ENCODE assay signal across 2 cellular contexts in the genomic region with DNA sequence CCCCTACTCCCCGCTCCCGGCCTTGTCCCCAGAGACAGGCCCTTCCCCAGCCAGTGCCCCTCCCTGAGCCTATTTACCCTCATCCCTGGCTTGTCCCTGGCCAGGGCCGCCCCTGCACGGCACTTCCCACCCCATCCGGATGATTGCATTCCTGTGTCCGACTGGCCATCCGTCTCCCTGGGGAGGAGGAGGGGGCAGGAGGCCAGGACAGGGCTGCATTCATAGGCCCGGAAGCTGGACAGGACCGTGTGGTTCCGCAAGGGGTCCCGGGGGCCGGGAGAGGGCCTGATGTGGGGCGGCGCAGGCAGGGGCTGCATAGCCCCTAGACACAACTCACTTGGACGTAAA.
TF ChIP-seq lines count a peak whose summit lies in the region.

No MANE protein-coding gene starts in this region.

TF ChIP-seq in liver, 16 proteins besides CTCF, POLR2A, EP300 and RAD21:
- TF ChIP-seq HNF4G (IDR thresholded peaks at IDR 0.05) (no peak), SP1 (IDR thresholded peaks at IDR 0.05) (no peak), YY1 (IDR thresholded peaks at IDR 0.05) (no peak), FOXA1 (IDR thresholded peaks at IDR 0.05) (no peak), TAF1 (conservative IDR thresholded peaks at IDR 0.05) (no peak), NR2F2 (IDR thresholded peaks at IDR 0.05) (peak; percentile 80), EGR1 (IDR thresholded peaks at IDR 0.05; ENCODE audit: low read depth in 2 of 2) (no peak), FOXA2 (IDR thresholded peaks at IDR 0.05) (no peak), JUND (IDR thresholded peaks at IDR 0.05) (no peak), HNF4A (conservative IDR thresholded peaks at IDR 0.05) (no peak), RXRA (IDR thresholded peaks at IDR 0.05) (peak in 1 of 2 donors; percentile 31), GABPA (IDR thresholded peaks at IDR 0.05 in 1 of 2, conservative IDR thresholded peaks at IDR 0.05 in 1 of 2) (no peak)
- TF ChIP-seq, protein P1, sequence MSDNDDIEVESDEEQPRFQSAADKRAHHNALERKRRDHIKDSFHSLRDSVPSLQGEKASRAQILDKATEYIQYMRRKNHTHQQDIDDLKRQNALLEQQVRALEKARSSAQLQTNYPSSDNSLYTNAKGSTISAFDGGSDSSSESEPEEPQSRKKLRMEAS (IDR thresholded peaks at IDR 0.05): no peak
- TF ChIP-seq, protein P2, sequence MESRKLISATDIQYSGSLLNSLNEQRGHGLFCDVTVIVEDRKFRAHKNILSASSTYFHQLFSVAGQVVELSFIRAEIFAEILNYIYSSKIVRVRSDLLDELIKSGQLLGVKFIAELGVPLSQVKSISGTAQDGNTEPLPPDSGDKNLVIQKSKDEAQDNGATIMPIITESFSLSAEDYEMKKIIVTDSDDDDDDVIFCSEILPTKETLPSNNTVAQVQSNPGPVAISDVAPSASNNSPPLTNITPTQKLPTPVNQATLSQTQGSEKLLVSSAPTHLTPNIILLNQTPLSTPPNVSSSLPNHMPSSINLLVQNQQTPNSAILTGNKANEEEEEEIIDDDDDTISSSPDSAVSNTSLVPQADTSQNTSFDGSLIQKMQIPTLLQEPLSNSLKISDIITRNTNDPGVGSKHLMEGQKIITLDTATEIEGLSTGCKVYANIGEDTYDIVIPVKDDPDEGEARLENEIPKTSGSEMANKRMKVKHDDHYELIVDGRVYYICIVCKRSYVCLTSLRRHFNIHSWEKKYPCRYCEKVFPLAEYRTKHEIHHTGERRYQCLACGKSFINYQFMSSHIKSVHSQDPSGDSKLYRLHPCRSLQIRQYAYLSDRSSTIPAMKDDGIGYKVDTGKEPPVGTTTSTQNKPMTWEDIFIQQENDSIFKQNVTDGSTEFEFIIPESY (IDR thresholded peaks at IDR 0.05): no peak
- TF ChIP-seq, protein P3, sequence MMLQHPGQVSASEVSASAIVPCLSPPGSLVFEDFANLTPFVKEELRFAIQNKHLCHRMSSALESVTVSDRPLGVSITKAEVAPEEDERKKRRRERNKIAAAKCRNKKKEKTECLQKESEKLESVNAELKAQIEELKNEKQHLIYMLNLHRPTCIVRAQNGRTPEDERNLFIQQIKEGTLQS (IDR thresholded peaks at IDR 0.05): no peak

TF ChIP-seq in HepG2, 621 proteins besides CTCF, POLR2A, EP300 and RAD21:
- TF ChIP-seq MLLT10 (CRISPR knock-in tag; IDR thresholded peaks at IDR 0.05) (no peak), ZIK1 (CRISPR knock-in tag; IDR thresholded peaks at IDR 0.05; ENCODE audit: borderline replicate concordance, low read depth) (no peak), ZNF598 (CRISPR knock-in tag; IDR thresholded peaks at IDR 0.05; ENCODE audit: borderline replicate concordance) (no peak), NR2F1 (CRISPR knock-in tag; IDR thresholded peaks at IDR 0.05) (no peak), SRSF4 (IDR thresholded peaks at IDR 0.05; ENCODE audit: low read depth, low read length, poor library complexity, severe bottlenecking) (no peak), SPEN (CRISPR knock-in tag; IDR thresholded peaks at IDR 0.05; ENCODE audit: low read depth) (no peak), FOXC1 (CRISPR knock-in tag; IDR thresholded peaks at IDR 0.05; ENCODE audit: borderline replicate concordance) (no peak), SNAI1 (CRISPR knock-in tag; IDR thresholded peaks at IDR 0.05; ENCODE audit: borderline replicate concordance) (no peak), ZNF350 (CRISPR knock-in tag; IDR thresholded peaks at IDR 0.05; ENCODE audit: borderline replicate concordance, low read depth) (no peak), CREM (IDR thresholded peaks at IDR 0.05) (no peak), CREM (CRISPR knock-in tag; IDR thresholded peaks at IDR 0.05) (no peak), HNRNPH1 (optimal IDR thresholded peaks at IDR 0.05; ENCODE audit: low read depth, low read length) (no peak), RXRB (CRISPR knock-in tag; IDR thresholded peaks at IDR 0.05; ENCODE audit: borderline replicate concordance) (no peak)
- TF ChIP-seq, protein P4, sequence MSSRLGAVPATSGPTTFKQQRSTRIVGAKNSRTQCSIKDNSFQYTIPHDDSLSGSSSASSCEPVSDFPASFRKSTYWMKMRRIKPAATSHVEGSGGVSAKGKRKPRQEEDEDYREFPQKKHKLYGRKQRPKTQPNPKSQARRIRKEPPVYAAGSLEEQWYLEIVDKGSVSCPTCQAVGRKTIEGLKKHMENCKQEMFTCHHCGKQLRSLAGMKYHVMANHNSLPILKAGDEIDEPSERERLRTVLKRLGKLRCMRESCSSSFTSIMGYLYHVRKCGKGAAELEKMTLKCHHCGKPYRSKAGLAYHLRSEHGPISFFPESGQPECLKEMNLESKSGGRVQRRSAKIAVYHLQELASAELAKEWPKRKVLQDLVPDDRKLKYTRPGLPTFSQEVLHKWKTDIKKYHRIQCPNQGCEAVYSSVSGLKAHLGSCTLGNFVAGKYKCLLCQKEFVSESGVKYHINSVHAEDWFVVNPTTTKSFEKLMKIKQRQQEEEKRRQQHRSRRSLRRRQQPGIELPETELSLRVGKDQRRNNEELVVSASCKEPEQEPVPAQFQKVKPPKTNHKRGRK (CRISPR knock-in tag; IDR thresholded peaks at IDR 0.05): no peak
- TF ChIP-seq, protein P5, sequence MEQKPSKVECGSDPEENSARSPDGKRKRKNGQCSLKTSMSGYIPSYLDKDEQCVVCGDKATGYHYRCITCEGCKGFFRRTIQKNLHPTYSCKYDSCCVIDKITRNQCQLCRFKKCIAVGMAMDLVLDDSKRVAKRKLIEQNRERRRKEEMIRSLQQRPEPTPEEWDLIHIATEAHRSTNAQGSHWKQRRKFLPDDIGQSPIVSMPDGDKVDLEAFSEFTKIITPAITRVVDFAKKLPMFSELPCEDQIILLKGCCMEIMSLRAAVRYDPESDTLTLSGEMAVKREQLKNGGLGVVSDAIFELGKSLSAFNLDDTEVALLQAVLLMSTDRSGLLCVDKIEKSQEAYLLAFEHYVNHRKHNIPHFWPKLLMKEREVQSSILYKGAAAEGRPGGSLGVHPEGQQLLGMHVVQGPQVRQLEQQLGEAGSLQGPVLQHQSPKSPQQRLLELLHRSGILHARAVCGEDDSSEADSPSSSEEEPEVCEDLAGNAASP (CRISPR knock-in tag; IDR thresholded peaks at IDR 0.05; ENCODE audit: borderline replicate concordance): no peak
